ENCODE assay signal across 12 cellular contexts in genomic region chr10:96978621-96979154, GRCh38.
DNase-seq lines count a peak whose midpoint lies in the region; ATAC-seq and TF ChIP-seq lines count a peak whose summit lies in the region.
"Had no signal": no experiment of that assay in that cellular context is flagged by ENCODE, and none has a peak within 500 bp of the region (broad histone marks: within the 10 kb centered on the region; RNA-seq: fewer than 3 reads in every experiment).

No MANE protein-coding gene starts in this region.

- H3K9ac ChIP-seq in OCI-LY3 (ENCODE audit: low read length) = no peak overlapping the region

- peaks cover 28% of the 10 kb centered on the region for H3K4me1 ChIP-seq in OCI-LY3 (ENCODE audit: low read length)

- no peak overlapping the region for H2AFZ ChIP-seq in OCI-LY3 (ENCODE audit: low read depth, low read length)

- peak overlapping the region; percentile 38 for H3K4me2 ChIP-seq in OCI-LY3 (ENCODE audit: low read length)

- no peaks in the 10 kb centered on the region for H3K36me3 ChIP-seq in OCI-LY3 (replicated peaks; ENCODE audit: low read depth, low read length)

- in situ Hi-C loops in ACHN (cut with HindIII; ENCODE audit: low pct_ligation_motif_present, low pct_unique_long_range_greater_than_20kb, low sequenced_read_pairs) = no loop called here

- H3K4me3 ChIP-seq in OCI-LY3 (ENCODE audit: low read length) = no peak overlapping the region; the same call in 1 of the 2 replicates

- H3K27me3 ChIP-seq in OCI-LY3 (ENCODE audit: low read depth, low read length) = no peaks in the 10 kb centered on the region

- H4K20me1 ChIP-seq in OCI-LY3 (ENCODE audit: insufficient read depth, low read length) = no peaks in the 10 kb centered on the region

- no peak for TF ChIP-seq POLR2A in GM18505 (IDR thresholded peaks at IDR 0.05; ENCODE audit: borderline replicate concordance, extremely low read depth, insufficient read depth, insufficient read length)

- TF ChIP-seq CTCF in OCI-LY3 (IDR thresholded peaks at IDR 0.05; ENCODE audit: low read depth, low read length) = no peak

- DNase-seq in activated gamma-delta T cell treated with Interleukin-2 at 50 U/mL for 16 hours (no peak), ACHN (no peak), RKO (ENCODE audit: low spot score) (no peak), COLO829 (ENCODE audit: low spot score) (no peak)
- DNase-seq: activated CD4-positive, alpha-beta T cell treated with anti-CD3 and anti-CD28 coated beads, Interleukin-2, amount 50 U/mL, for 4 hours; erythroblast; GOT3; substantia nigra had no signal

- ATAC-seq in GM18505 (IDR thresholded peaks at IDR 0.05; ENCODE audit: unreplicated experiment) (peak; percentile 47), GM19351 (IDR thresholded peaks at IDR 0.05; ENCODE audit: unreplicated experiment) (peak; percentile 87), HG02870 (IDR thresholded peaks at IDR 0.05; ENCODE audit: unreplicated experiment) (peak; percentile 78)

- no peaks in the 10 kb centered on the region for H3K9me3 ChIP-seq in OCI-LY3 (ENCODE audit: insufficient read depth, low read length)

- H3K27ac ChIP-seq in OCI-LY3 (ENCODE audit: low read length) = peak overlapping the region; percentile 12; the same call in 1 of the 2 replicates

- H3K79me2 ChIP-seq in OCI-LY3 (ENCODE audit: low read length) = no peaks in the 10 kb centered on the region
